In the genomic region with DNA sequence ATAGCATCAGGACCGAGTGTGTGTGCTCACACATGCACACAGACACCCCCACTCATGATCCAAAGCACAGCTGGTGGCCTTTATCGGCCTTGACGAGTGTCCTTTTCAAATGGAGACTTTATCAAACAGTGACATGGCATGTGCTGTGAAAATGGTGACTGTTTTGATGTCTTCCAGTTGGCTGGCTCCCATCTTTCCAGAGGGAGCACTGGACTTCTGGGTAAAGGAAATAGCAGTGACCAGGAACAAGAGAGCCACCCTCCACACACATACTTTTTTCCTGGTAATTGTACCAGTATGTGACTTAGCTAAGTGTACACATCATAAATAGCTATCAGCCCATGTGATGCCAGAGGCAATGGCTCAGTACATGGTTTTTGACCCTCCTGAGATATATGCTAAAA, we compare ENCODE assay signal across 17 cellular contexts. TPM values are rescaled to one million over a fixed set of nuclear protein-coding genes. Genes with fewer than 3 reads are reported as not detected.
A peak's percentile ranks its signal among the peaks of the same experiment; 100 is the strongest.
DNase-seq lines count a peak whose midpoint lies in the region; ATAC-seq, FAIRE-seq and TF ChIP-seq lines count a peak whose summit lies in the region.
"Had no signal": no experiment of that assay in that cellular context is flagged by ENCODE, and none has a peak within 500 bp of the region (broad histone marks: within the 10 kb centered on the region; RNA-seq: fewer than 3 reads in every experiment).

No MANE protein-coding gene starts in this region.

- intact Hi-C loops in colonic mucosa (cut with DNase I) = no loop called here

- H3K9ac ChIP-seq in colonic mucosa (ENCODE audit: low read depth in 2 of 2, low read length in 2 of 2) (no peak overlapping the region), trophoblast cell (ENCODE audit: low read length) (no peak overlapping the region)

- DNase-seq in EH (ENCODE audit: low read depth) (peak; percentile 20), colonic mucosa (peak; percentile 32), right atrium auricular region (ENCODE audit: low spot score) (no peak), trophoblast cell (peak; percentile 74 to 87), GM12891 (ENCODE audit: insufficient read length, low spot score) (no peak), progenitor cell of endocrine pancreas (ENCODE audit: low spot score, unreplicated experiment) (no peak), amniotic stem cell (lab: John Stamatoyannopoulos, UW) (no peak)
- DNase-seq: 8988T, HCEC 1CT, KBM-7, MV-4-11, NCI-H1417, NCI-H1930 had no signal

- no peak overlapping the region for H2BK5ac ChIP-seq in trophoblast cell (ENCODE audit: low read depth, low read length, poor library complexity)

- H3K4me1 Mint-ChIP-seq in progenitor cell of endocrine pancreas (ENCODE audit: low read depth) = peaks cover 8% of the 10 kb centered on the region

- H3K4me3 Mint-ChIP-seq in progenitor cell of endocrine pancreas (ENCODE audit: low read depth) = no peak overlapping the region
- H3K4me3 Mint-ChIP-seq: CD14-positive monocyte, GM23338 had no signal

- TF ChIP-seq CTCF in colonic mucosa (IDR thresholded peaks at IDR 0.05) = no peak
- no peak for TF ChIP-seq CTCF in right atrium auricular region (IDR thresholded peaks at IDR 0.05)
- no peak for TF ChIP-seq CTCF in progenitor cell of endocrine pancreas (IDR thresholded peaks at IDR 0.05; ENCODE audit: unreplicated experiment)

- H4K8ac ChIP-seq in trophoblast cell (ENCODE audit: low read depth, low read length) = no peak overlapping the region

- no peak overlapping the region for H2AK5ac ChIP-seq in trophoblast cell (ENCODE audit: low read length)

- H3K36me3 Mint-ChIP-seq in progenitor cell of endocrine pancreas (ENCODE audit: insufficient read depth) = no peaks in the 10 kb centered on the region
- H3K36me3 Mint-ChIP-seq: CD14-positive monocyte had no signal

- no peaks in the 10 kb centered on the region for H3K27me3 ChIP-seq in colonic mucosa
- H3K27me3 ChIP-seq in right atrium auricular region = no peaks in the 10 kb centered on the region
- H3K27me3 ChIP-seq in trophoblast cell (ENCODE audit: insufficient read depth, low read length) = no peaks in the 10 kb centered on the region

- no CpG with 5 or more reads among the region's 3 CpGs for WGBS in trophoblast cell (ENCODE audit: extremely low coverage, insufficient coverage, insufficient read length)

- no peaks in the 10 kb centered on the region for H3K79me2 ChIP-seq in trophoblast cell (ENCODE audit: control insufficient read depth, insufficient read depth, low read length, poor library complexity)

- no peak overlapping the region for H4K91ac ChIP-seq in trophoblast cell (ENCODE audit: low read depth, low read length)

- no peak overlapping the region for H2AFZ ChIP-seq in trophoblast cell (ENCODE audit: insufficient read depth, low read length, poor library complexity)
- H2AFZ ChIP-seq: GM23338 had no signal

- H4K12ac ChIP-seq in trophoblast cell (ENCODE audit: low read depth, low read length) = no peak overlapping the region

- no peak for ATAC-seq in HG03196 (IDR thresholded peaks at IDR 0.05; ENCODE audit: unreplicated experiment)
- ATAC-seq: GM23338 had no signal

- TF ChIP-seq POLR2A in GM12891 (IDR thresholded peaks at IDR 0.05; ENCODE audit: low read depth, low read length) = no peak

- H3K9me3 ChIP-seq in colonic mucosa = no peaks in the 10 kb centered on the region
- no peaks in the 10 kb centered on the region for H3K9me3 ChIP-seq in right atrium auricular region
- no peaks in the 10 kb centered on the region for H3K9me3 ChIP-seq in trophoblast cell (ENCODE audit: insufficient read depth, low read depth, low read length)

- H3K4me2 ChIP-seq in trophoblast cell (ENCODE audit: low read length) = no peak overlapping the region
- H3K4me2 ChIP-seq: GM23338 had no signal

- H3K18ac ChIP-seq in trophoblast cell (ENCODE audit: low read length) = no peak overlapping the region

- H3K27ac ChIP-seq in colonic mucosa (no peak overlapping the region), right atrium auricular region (peak overlapping the region; percentile 73 to 80), trophoblast cell (ENCODE audit: low read depth, low read length) (no peak overlapping the region)

- peak overlapping the region; percentile 11 for H3K14ac ChIP-seq in trophoblast cell (ENCODE audit: low read length)

- H3K4me1 ChIP-seq in colonic mucosa (peaks cover 7% of the 10 kb centered on the region), right atrium auricular region (peaks cover 0 to 72% of the 10 kb centered on the region in 2 donors), trophoblast cell (ENCODE audit: control insufficient read depth in 1 of 2, insufficient read depth in 2 of 2, low read length in 2 of 2) (peaks cover 0 to 7% of the 10 kb centered on the region in 2 experiments)

- H3K27me3 Mint-ChIP-seq in progenitor cell of endocrine pancreas = peaks cover 5% of the 10 kb centered on the region

- H3K27ac Mint-ChIP-seq in progenitor cell of endocrine pancreas = no peak overlapping the region
- H3K27ac Mint-ChIP-seq: CD14-positive monocyte, GM23338 had no signal

- no peak overlapping the region for H3K4ac ChIP-seq in trophoblast cell (ENCODE audit: low read depth, low read length)

- H3K79me1 ChIP-seq in trophoblast cell (ENCODE audit: low read length) = no peaks in the 10 kb centered on the region

- H3K9me3 Mint-ChIP-seq in progenitor cell of endocrine pancreas (ENCODE audit: low read depth) = no peaks in the 10 kb centered on the region
- H3K9me3 Mint-ChIP-seq: CD14-positive monocyte, GM23338 had no signal

- H2BK120ac ChIP-seq in trophoblast cell (ENCODE audit: insufficient read depth, low read length, poor library complexity) = no peak overlapping the region

- no peak overlapping the region for H3K23ac ChIP-seq in trophoblast cell (ENCODE audit: low read length)

- H3K4me3 ChIP-seq in colonic mucosa (no peak overlapping the region), right atrium auricular region (no peak overlapping the region), trophoblast cell (ENCODE audit: low read depth, low read length) (no peak overlapping the region)
- H3K4me3 ChIP-seq: GM23338 had no signal

- H3K36me3 ChIP-seq in colonic mucosa (no peaks in the 10 kb centered on the region), right atrium auricular region (no peaks in the 10 kb centered on the region), trophoblast cell (ENCODE audit: control insufficient read depth in 1 of 2, insufficient read depth in 2 of 2, low read length in 2 of 2) (no peaks in the 10 kb centered on the region)

- no peak overlapping the region for H2BK12ac ChIP-seq in trophoblast cell (ENCODE audit: low read length)

- no peak for FAIRE-seq in GM12891 (lab: Jason Lieb, UNC)
- FAIRE-seq: G401.6 had no signal

TF ChIP-seq in GM12891, 5 proteins besides CTCF, POLR2A, EP300 and RAD21:
- TF ChIP-seq POLR2AphosphoS5 (IDR thresholded peaks at IDR 0.05; ENCODE audit: low read depth, low read length) (no peak), POU2F2 (IDR thresholded peaks at IDR 0.05; ENCODE audit: low read depth, low read length) (no peak), SPI1 (IDR thresholded peaks at IDR 0.05; ENCODE audit: low read depth, low read length) (no peak), PAX5 (IDR thresholded peaks at IDR 0.05; ENCODE audit: insufficient read depth, low read length, severe bottlenecking) (no peak), TAF1 (IDR thresholded peaks at IDR 0.05; ENCODE audit: low read depth, low read length) (no peak)

RNA-seq across cellular contexts. Expression of a gene that starts 52.7 kb away (rescaled TPM):
- 10 to 100 TPM in 1 of 2 donors, 1 to 10 TPM in 1; 8.4 to 11.4 TPM for total RNA-seq in colonic mucosa
- total RNA-seq in right atrium auricular region = 10 to 100 TPM; 13.0 to 19.1 TPM
- polyA plus RNA-seq in trophoblast cell (2013) = 17.7 and 19.7 TPM in 2 replicates
- polyA plus RNA-seq in GM12891 (2012; ENCODE audit: low read depth, missing spikeins) = 0.35 TPM
- 9.0 and 9.1 TPM in 2 replicates for total RNA-seq in progenitor cell of endocrine pancreas

Comparison
In these comparisons a context has a peak if more than half of its experiments do, and no peak if none do; other contexts are left out.
1. DNase-seq: peak in EH (single experiment), colonic mucosa (single experiment) and trophoblast cell (2 of 2); none in right atrium auricular region (single experiment), GM12891 (single experiment), progenitor cell of endocrine pancreas (single experiment) and amniotic stem cell (single experiment).
2. H3K27ac ChIP-seq: peak in right atrium auricular region (2 of 2); none in colonic mucosa (single experiment) and trophoblast cell (single experiment).